ENCODE assay signal across 2 cellular contexts in the genomic region with DNA sequence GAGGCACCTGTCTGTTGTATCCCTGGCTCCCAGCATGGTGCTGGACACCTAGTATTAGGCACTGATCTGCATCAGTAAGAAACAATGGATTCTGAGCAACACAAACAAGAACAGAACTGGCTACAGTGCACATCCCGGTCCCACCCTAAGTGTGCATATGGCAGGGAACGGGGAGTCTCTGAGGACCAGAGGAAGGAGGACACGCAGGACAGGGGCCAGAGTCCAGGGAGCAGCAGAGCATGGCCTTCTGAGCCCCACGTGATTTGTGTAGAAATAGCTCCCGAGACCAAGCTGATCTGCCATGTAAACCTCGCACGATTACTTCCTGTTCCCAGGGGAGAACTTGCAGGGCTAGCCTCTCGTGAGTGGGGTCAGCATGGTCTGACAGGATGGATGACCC.
A peak's percentile ranks its signal among the peaks of the same experiment; 100 is the strongest.
TF ChIP-seq lines count a peak whose summit lies in the region.

No MANE protein-coding gene starts in this region.

TF ChIP-seq in WTC11, 78 proteins besides CTCF, POLR2A, EP300 and RAD21 (continued from another document):
- no peak for TF ChIP-seq ZNF232 (CRISPR knock-in tag; IDR thresholded peaks at IDR 0.05)
- TF ChIP-seq MLX (CRISPR knock-in tag; IDR thresholded peaks at IDR 0.05), result no peak
- TF ChIP-seq ZNF121 (CRISPR knock-in tag; IDR thresholded peaks at IDR 0.05), result no peak

TF ChIP-seq in liver, 16 proteins besides CTCF, POLR2A, EP300 and RAD21 (continued from another document):
- no peak for TF ChIP-seq EGR1 (IDR thresholded peaks at IDR 0.05; ENCODE audit: low read depth in 2 of 2)
- TF ChIP-seq, protein P1, sequence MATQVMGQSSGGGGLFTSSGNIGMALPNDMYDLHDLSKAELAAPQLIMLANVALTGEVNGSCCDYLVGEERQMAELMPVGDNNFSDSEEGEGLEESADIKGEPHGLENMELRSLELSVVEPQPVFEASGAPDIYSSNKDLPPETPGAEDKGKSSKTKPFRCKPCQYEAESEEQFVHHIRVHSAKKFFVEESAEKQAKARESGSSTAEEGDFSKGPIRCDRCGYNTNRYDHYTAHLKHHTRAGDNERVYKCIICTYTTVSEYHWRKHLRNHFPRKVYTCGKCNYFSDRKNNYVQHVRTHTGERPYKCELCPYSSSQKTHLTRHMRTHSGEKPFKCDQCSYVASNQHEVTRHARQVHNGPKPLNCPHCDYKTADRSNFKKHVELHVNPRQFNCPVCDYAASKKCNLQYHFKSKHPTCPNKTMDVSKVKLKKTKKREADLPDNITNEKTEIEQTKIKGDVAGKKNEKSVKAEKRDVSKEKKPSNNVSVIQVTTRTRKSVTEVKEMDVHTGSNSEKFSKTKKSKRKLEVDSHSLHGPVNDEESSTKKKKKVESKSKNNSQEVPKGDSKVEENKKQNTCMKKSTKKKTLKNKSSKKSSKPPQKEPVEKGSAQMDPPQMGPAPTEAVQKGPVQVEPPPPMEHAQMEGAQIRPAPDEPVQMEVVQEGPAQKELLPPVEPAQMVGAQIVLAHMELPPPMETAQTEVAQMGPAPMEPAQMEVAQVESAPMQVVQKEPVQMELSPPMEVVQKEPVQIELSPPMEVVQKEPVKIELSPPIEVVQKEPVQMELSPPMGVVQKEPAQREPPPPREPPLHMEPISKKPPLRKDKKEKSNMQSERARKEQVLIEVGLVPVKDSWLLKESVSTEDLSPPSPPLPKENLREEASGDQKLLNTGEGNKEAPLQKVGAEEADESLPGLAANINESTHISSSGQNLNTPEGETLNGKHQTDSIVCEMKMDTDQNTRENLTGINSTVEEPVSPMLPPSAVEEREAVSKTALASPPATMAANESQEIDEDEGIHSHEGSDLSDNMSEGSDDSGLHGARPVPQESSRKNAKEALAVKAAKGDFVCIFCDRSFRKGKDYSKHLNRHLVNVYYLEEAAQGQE (IDR thresholded peaks at IDR 0.05), result no peak
- peak; percentile 46 for TF ChIP-seq YY1 (IDR thresholded peaks at IDR 0.05)
- TF ChIP-seq, protein P2, sequence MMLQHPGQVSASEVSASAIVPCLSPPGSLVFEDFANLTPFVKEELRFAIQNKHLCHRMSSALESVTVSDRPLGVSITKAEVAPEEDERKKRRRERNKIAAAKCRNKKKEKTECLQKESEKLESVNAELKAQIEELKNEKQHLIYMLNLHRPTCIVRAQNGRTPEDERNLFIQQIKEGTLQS (IDR thresholded peaks at IDR 0.05), result no peak
- TF ChIP-seq ZBTB33 (IDR thresholded peaks at IDR 0.05), result no peak
- peak; percentile 39 for TF ChIP-seq HNF4G (IDR thresholded peaks at IDR 0.05)
- no peak for TF ChIP-seq FOXA1 (IDR thresholded peaks at IDR 0.05)
- peak; percentile 6 to 50 for TF ChIP-seq RXRA (IDR thresholded peaks at IDR 0.05)
- TF ChIP-seq JUND (IDR thresholded peaks at IDR 0.05), result no peak
- peak; percentile 81 for TF ChIP-seq HNF4A (conservative IDR thresholded peaks at IDR 0.05)
